23 cellular contexts compared by ENCODE assay signal in genomic region chr4:183384983-183385382, GRCh38.
"Had no signal": no experiment of that assay in that cellular context is flagged by ENCODE, and none has a peak within 500 bp of the region (broad histone marks: within the 10 kb centered on the region; RNA-seq: fewer than 3 reads in every experiment).

No MANE protein-coding gene starts in this region.

- FAIRE-seq: HepG2, RCC 7860 had no signal

- H3K9me3 ChIP-seq: MG63 had no signal

- H3K4me1 ChIP-seq: SJSA1 had no signal

- ATAC-seq: HepG2 had no signal

- DNase-seq: IMR-90, Karpas-422, KG1, MG63, NCI-H1092, NCI-H1105 treated with DMSO at 0.1 percent for 48 hours, NCI-H1417 treated with DMSO at 0.1 percent for 48 hours, NCI-H146, NCI-H1694 treated with DMSO at 0.1 percent for 48 hours, NCI-H1930, NCI-H2081, NCI-H2107, NCI-H2227 treated with DMSO at 0.1 percent for 48 hours, NCI-H524, NCI-H526 treated with DMSO at 0.1 percent for 48 hours, NCI-H774, Right ventricle myocardium superior, RPMI8226, SIG-M5 had no signal

- H3K27me3 ChIP-seq: MG63, SJSA1 had no signal

- H3K4me3 ChIP-seq: MG63, SJSA1, SK-N-MC had no signal

- H3K36me3 ChIP-seq: MG63, SJSA1 had no signal

- H3K27ac ChIP-seq: SJSA1, SK-N-MC had no signal
